Comparison of ENCODE assay signal across 1 cellular context in the genomic region with DNA sequence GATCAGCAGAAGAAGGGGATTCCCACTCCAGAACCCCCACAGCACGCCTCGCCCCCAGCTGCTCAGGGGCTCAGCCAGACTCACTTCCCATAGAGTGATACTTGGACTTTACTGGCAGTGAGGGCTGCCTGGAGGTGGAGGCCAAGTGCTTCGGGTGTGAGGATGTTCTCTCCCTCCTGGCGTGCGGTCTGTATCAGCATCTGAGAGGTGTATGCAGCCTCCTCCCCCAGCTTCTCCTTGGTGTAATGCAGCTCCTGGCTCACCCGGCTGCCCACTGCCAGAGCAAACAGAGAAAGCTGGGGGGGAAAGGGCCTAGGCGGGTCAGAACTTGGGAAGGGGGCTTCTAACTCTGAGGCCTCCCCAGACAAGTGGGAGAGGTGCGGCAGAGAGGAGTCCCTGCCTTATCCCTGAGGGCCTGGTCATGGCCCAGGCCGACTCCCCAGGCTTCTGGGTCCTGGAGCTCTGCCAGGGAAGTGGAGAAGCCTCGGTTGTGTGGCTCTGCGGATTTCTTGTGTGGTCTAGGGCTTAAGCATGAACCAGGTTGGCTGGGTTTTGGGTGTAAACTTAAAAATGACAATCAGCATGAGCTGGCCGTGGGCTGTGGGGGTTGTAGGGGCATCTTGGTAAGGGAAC.
TF ChIP-seq lines count a peak whose summit lies in the region.

No MANE protein-coding gene starts in this region.

TF ChIP-seq in K562, 482 proteins besides CTCF, POLR2A, EP300 and RAD21:
- no peak for TF ChIP-seq RBM14 (IDR thresholded peaks at IDR 0.05; ENCODE audit: borderline replicate concordance, insufficient read depth, low read depth, low read length)
- no peak for TF ChIP-seq SMAD1 (IDR thresholded peaks at IDR 0.05; ENCODE audit: low read depth, low read length, partially characterized antibody)
- TF ChIP-seq RBM15 (IDR thresholded peaks at IDR 0.05; ENCODE audit: insufficient read depth, low read length): no peak
- TF ChIP-seq RBM17 (IDR thresholded peaks at IDR 0.05; ENCODE audit: borderline replicate concordance, low read depth, low read length): no peak
- no peak for TF ChIP-seq CCAR2 (IDR thresholded peaks at IDR 0.05; ENCODE audit: low read depth, low read length)
- TF ChIP-seq MEF2A (IDR thresholded peaks at IDR 0.05; ENCODE audit: control insufficient read depth, low read depth, low read length): no peak
- no peak for TF ChIP-seq ARHGAP35 (IDR thresholded peaks at IDR 0.05; ENCODE audit: partially characterized antibody)
- no peak for TF ChIP-seq FOXJ2 (tag; IDR thresholded peaks at IDR 0.05)
- no peak for TF ChIP-seq PRPF4 (IDR thresholded peaks at IDR 0.05; ENCODE audit: insufficient read depth, low read depth, low read length, poor library complexity, severe bottlenecking)
- TF ChIP-seq RB1 (IDR thresholded peaks at IDR 0.05; ENCODE audit: low read depth): no peak
- peak; percentile 76 for TF ChIP-seq NFIC (IDR thresholded peaks at IDR 0.05)
- no peak for TF ChIP-seq KDM2B (CRISPR knock-in tag; IDR thresholded peaks at IDR 0.05)
- TF ChIP-seq CTBP1 (IDR thresholded peaks at IDR 0.05; ENCODE audit: borderline replicate concordance): no peak
- TF ChIP-seq ZFP36 (IDR thresholded peaks at IDR 0.05; ENCODE audit: low read depth, low read length, partially characterized antibody): peak; percentile 93
- TF ChIP-seq TCF7L2 (IDR thresholded peaks at IDR 0.05; ENCODE audit: low read depth, low read length): no peak
- no peak for TF ChIP-seq HMG20A (CRISPR knock-in tag; conservative IDR thresholded peaks at IDR 0.05)
- TF ChIP-seq, protein P1, sequence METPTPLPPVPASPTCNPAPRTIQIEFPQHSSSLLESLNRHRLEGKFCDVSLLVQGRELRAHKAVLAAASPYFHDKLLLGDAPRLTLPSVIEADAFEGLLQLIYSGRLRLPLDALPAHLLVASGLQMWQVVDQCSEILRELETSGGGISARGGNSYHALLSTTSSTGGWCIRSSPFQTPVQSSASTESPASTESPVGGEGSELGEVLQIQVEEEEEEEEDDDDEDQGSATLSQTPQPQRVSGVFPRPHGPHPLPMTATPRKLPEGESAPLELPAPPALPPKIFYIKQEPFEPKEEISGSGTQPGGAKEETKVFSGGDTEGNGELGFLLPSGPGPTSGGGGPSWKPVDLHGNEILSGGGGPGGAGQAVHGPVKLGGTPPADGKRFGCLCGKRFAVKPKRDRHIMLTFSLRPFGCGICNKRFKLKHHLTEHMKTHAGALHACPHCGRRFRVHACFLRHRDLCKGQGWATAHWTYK (CRISPR knock-in tag; IDR thresholded peaks at IDR 0.05): no peak
- TF ChIP-seq SNRNP70 (optimal IDR thresholded peaks at IDR 0.05; ENCODE audit: low read depth, low read length): no peak
- TF ChIP-seq MYBL2 (IDR thresholded peaks at IDR 0.05; ENCODE audit: low read depth): no peak
- TF ChIP-seq MYBL2 (CRISPR knock-in tag; IDR thresholded peaks at IDR 0.05; ENCODE audit: borderline replicate concordance): no peak
- no peak for TF ChIP-seq RBM22 (IDR thresholded peaks at IDR 0.05; ENCODE audit: low read depth, low read length, poor library complexity, severe bottlenecking)
- TF ChIP-seq ZC3H8 (IDR thresholded peaks at IDR 0.05): no peak
- TF ChIP-seq, protein P2, sequence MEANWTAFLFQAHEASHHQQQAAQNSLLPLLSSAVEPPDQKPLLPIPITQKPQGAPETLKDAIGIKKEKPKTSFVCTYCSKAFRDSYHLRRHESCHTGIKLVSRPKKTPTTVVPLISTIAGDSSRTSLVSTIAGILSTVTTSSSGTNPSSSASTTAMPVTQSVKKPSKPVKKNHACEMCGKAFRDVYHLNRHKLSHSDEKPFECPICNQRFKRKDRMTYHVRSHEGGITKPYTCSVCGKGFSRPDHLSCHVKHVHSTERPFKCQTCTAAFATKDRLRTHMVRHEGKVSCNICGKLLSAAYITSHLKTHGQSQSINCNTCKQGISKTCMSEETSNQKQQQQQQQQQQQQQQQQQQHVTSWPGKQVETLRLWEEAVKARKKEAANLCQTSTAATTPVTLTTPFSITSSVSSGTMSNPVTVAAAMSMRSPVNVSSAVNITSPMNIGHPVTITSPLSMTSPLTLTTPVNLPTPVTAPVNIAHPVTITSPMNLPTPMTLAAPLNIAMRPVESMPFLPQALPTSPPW (CRISPR knock-in tag; IDR thresholded peaks at IDR 0.05): 0 out of 2 replicates have a peak, but pooled peaks have one; percentile 7
